ENCODE assay signal across 7 cellular contexts in the genomic region with DNA sequence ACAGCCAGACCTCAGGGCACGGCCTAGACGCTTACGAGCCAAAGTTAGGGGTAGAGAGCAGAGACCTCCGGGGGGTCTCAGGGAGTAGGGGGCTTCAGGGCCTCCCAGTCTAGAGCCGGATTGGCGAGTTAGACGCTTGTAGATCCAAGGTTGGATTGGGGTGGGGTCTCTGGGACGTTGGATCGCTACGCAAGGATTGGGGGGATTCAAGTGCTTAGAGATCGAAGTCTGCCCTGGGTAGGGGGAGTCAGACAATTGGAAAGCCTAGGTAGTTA. TPM values are rescaled to one million over a fixed set of nuclear protein-coding genes. Genes with fewer than 3 reads are reported as not detected.
DNase-seq lines count a peak whose midpoint lies in the region; ATAC-seq and TF ChIP-seq lines count a peak whose summit lies in the region.

No MANE protein-coding gene starts in this region.

- peaks cover 10% of the 10 kb centered on the region; the same call in 1 of the 2 replicates for H3K27me3 ChIP-seq in HUES48 (ENCODE audit: control insufficient read depth, insufficient read depth, low read length)

- TF ChIP-seq CTCF in fibroblast of the aortic adventitia (IDR thresholded peaks at IDR 0.05; ENCODE audit: insufficient read depth, low read length) = no peak

- peaks cover 43% of the 10 kb centered on the region for H3K4me1 ChIP-seq in HUES48 (ENCODE audit: control insufficient read depth, insufficient read depth, low read length)

- H3K36me3 ChIP-seq in HUES48 (ENCODE audit: control insufficient read depth, insufficient read depth, low read length) (no peaks in the 10 kb centered on the region), SK-N-MC (ENCODE audit: insufficient read depth, low read length) (peaks cover 6% of the 10 kb centered on the region; the same call in 1 of the 2 replicates)

- peak overlapping the region; percentile 99 for H3K27ac ChIP-seq in HUES48 (ENCODE audit: low read depth, low read length)
- H3K27ac ChIP-seq in SK-N-MC = peak overlapping the region; percentile 85; the same call in 1 of the 2 replicates

- DNase-seq in SK-N-MC (ENCODE audit: low read depth, low spot score) = no peak
- DNase-seq in fibroblast of the aortic adventitia (ENCODE audit: low read depth) = no peak
- peak; percentile 76 for DNase-seq in pons (ENCODE audit: low spot score)
- no peak for DNase-seq in stimulated activated CD4-positive, alpha-beta T cell treated with anti-CD3 and anti-CD28 coated beads, Interleukin-1b, Interleukin-23, amount 100 ng/mL, for 48 hours
- DNase-seq in iPS-NIHi7 (ENCODE audit: extremely low spot score) = no peak

- H3K4me3 ChIP-seq in HUES48 (ENCODE audit: low read depth, low read length) (peak overlapping the region; percentile 90), SK-N-MC (peak overlapping the region; percentile 100), fibroblast of the aortic adventitia (ENCODE audit: low read depth, low read length) (peak overlapping the region; percentile 97)

- peak overlapping the region; percentile 74 for H3K9ac ChIP-seq in HUES48 (ENCODE audit: low read depth, low read length)
- H3K9ac ChIP-seq in SK-N-MC (ENCODE audit: insufficient read length) = peak overlapping the region; percentile 92

- H3K9me3 ChIP-seq in HUES48 (ENCODE audit: control insufficient read depth, insufficient read depth, low read length) (no peaks in the 10 kb centered on the region), SK-N-MC (ENCODE audit: low read depth, low read length) (no peaks in the 10 kb centered on the region)

- no peak for ATAC-seq in GM19351 (IDR thresholded peaks at IDR 0.05; ENCODE audit: unreplicated experiment)

RNA-seq across cellular contexts. Expression of a gene that starts 0.4 kb away (rescaled TPM):
- total RNA-seq in fibroblast of the aortic adventitia (ENCODE audit: low replicate concordance) = 25.5 and 26.5 TPM in 2 replicates

RNA-seq across cellular contexts. Expression of a gene that starts 41.1 kb away (rescaled TPM):
- total RNA-seq in fibroblast of the aortic adventitia (ENCODE audit: low replicate concordance) = 24.5 and 33.1 TPM in 2 replicates
